In the genomic region with DNA sequence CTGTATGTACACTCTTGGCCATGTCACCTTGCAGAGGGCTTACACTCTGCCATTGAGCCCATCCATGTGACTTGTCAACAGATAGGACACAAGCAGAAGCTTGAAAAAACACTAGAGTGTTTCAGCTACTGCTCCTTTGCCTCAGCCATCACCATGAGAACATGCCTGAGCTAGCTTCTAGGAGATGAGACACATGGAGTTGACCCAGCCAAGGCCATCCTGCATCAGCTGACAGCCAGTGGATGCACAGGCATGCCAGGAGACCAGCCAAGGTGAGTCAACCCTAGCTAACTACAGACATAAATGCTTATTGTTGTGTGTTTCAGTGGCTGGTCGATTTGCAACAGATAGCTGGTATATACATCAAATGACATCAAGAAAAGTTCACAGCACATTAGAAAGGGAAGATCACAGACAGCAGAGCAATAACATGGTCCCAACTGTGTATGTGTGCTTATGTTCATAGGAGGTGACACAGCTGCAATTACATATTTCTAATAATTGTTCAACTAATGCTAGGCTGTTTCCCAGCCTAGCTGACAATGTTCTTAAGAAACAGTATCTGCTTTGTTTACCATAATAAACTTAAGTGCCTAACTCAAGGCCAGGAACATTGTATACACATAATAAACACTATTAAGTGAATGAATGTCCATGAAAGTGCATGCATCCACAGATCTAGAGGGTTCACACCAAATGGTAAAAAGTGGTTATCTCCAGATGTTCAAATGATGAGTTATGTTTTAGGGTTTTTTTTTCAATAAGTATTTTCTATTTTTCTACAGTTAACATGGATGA, we compare ENCODE assay signal across 13 cellular contexts.
A peak's percentile ranks its signal among the peaks of the same experiment; 100 is the strongest.
DNase-seq lines count a peak whose midpoint lies in the region; ATAC-seq and TF ChIP-seq lines count a peak whose summit lies in the region.
"Had no signal": no experiment of that assay in that cellular context is flagged by ENCODE, and none has a peak within 500 bp of the region (broad histone marks: within the 10 kb centered on the region; RNA-seq: fewer than 3 reads in every experiment).

No MANE protein-coding gene starts in this region.

- H3K4me3 ChIP-seq in sigmoid colon = no peak overlapping the region
- H3K4me3 ChIP-seq: BLaER1 treated with 17β-estradiol and CSF1 and Interleukin-3, amounts not matched to agents 10 nM and 100 nM had no signal

- H2BK12ac ChIP-seq in H9 (ENCODE audit: insufficient read length, low read depth, low read length) = no peak overlapping the region

- H3K27me3 Mint-ChIP-seq in H9 (ENCODE audit: low read depth) = no peaks in the 10 kb centered on the region; the same call in none of the 2 replicates

- no peak overlapping the region for H2AK5ac ChIP-seq in H9 (ENCODE audit: insufficient read length, low read length)

- no peak for TF ChIP-seq POLR2A in sigmoid colon (IDR thresholded peaks at IDR 0.05)

- H3K18ac ChIP-seq in H9 (ENCODE audit: insufficient read length, low read depth, low read length) = no peak overlapping the region

- TF ChIP-seq EP300 in sigmoid colon (IDR thresholded peaks at IDR 0.05) = peak in 1 of 4 donors; percentile 14

- H2BK20ac ChIP-seq in H9 (ENCODE audit: low read depth, low read length, poor library complexity, severe bottlenecking) = no peak overlapping the region

- no peaks in the 10 kb centered on the region for H3K23me2 ChIP-seq in H9 (ENCODE audit: insufficient read length, low read depth, low read length, poor library complexity, severe bottlenecking)

- H3K4ac ChIP-seq in H9 (ENCODE audit: low read depth, low read length) = no peak overlapping the region

- no peak overlapping the region for H3K27ac Mint-ChIP-seq in H9

- no peak overlapping the region for H2BK120ac ChIP-seq in H9 (ENCODE audit: low read depth, low read length, poor library complexity, severe bottlenecking)

- H4K8ac ChIP-seq in H9 (replicated peaks; ENCODE audit: insufficient read length, low read depth, low read length) = no peak overlapping the region

- no peaks in the 10 kb centered on the region for H3K79me2 ChIP-seq in H9 (ENCODE audit: insufficient read depth, low read length)

- no peak overlapping the region; the same call in 1 of the 2 replicates for H3K14ac ChIP-seq in H9 (ENCODE audit: insufficient read depth, low read length)

- intact Hi-C loops in sigmoid colon (cut with DNase I) = no loop called here

- H3K79me1 ChIP-seq in H9 (ENCODE audit: insufficient read depth, low read depth, low read length, poor library complexity, severe bottlenecking) = no peaks in the 10 kb centered on the region

- no peak overlapping the region for H2AFZ ChIP-seq in H9 (ENCODE audit: low read length)

- H3K4me1 ChIP-seq in H9 (ENCODE audit: insufficient read depth, low read length) (no peaks in the 10 kb centered on the region), sigmoid colon (peaks cover 0 to 84% (median 55%) of the 10 kb centered on the region in 4 donors)
- H3K4me1 ChIP-seq: BLaER1 treated with 17β-estradiol and CSF1 and Interleukin-3, amounts not matched to agents 10 nM and 100 nM had no signal

- peak overlapping the region; percentile 70 for H3K23ac ChIP-seq in H9 (ENCODE audit: insufficient read length, low read depth, low read length)

- no peak overlapping the region for H3K56ac ChIP-seq in H9 (ENCODE audit: insufficient read length, low read depth, low read length)

- H3K27me3 ChIP-seq in H9 (ENCODE audit: insufficient read depth, low read length) (no peaks in the 10 kb centered on the region), sigmoid colon (no peaks in the 10 kb centered on the region)
- H3K27me3 ChIP-seq: BLaER1 treated with 17β-estradiol and CSF1 and Interleukin-3, amounts not matched to agents 10 nM and 100 nM had no signal

- H3K4me2 ChIP-seq in H9 (ENCODE audit: insufficient read depth, insufficient read length, low read length) = no peak overlapping the region
- H3K4me2 ChIP-seq: BLaER1 treated with 17β-estradiol and CSF1 and Interleukin-3, amounts not matched to agents 10 nM and 100 nM had no signal

- no peaks in the 10 kb centered on the region for H3K4me1 Mint-ChIP-seq in H9

- no peaks in the 10 kb centered on the region for H4K20me1 ChIP-seq in H9 (ENCODE audit: control insufficient read depth, insufficient read depth, insufficient read length)
- H4K20me1 ChIP-seq: BLaER1 treated with 17β-estradiol and CSF1 and Interleukin-3, amounts not matched to agents 10 nM and 100 nM had no signal

- H3K36me3 ChIP-seq in sigmoid colon = no peaks in the 10 kb centered on the region
- H3K36me3 ChIP-seq: BLaER1 treated with 17β-estradiol and CSF1 and Interleukin-3, amounts not matched to agents 10 nM and 100 nM had no signal

- no peaks in the 10 kb centered on the region for H3K36me3 Mint-ChIP-seq in H9 (ENCODE audit: insufficient read depth in 1 of 3, low read depth in 3 of 3)

- WGBS in H9 (ENCODE audit: extremely low coverage, insufficient read length, low lambda C conversion rate) = no CpG with 5 or more reads among the region's 1 CpG
- 45 to 85% methylated on average over 1 of the region's 1 CpG for WGBS in sigmoid colon, 2 donors

- no peak overlapping the region for H2BK15ac ChIP-seq in H9 (ENCODE audit: low read depth, low read length)

- H3K4me3 Mint-ChIP-seq in H9 = no peak overlapping the region

- TF ChIP-seq CTCF in H9 (conservative IDR thresholded peaks at IDR 0.05) (no peak), sigmoid colon (IDR thresholded peaks at IDR 0.05) (no peak)

- no peaks in the 10 kb centered on the region; a peak in 1 of 5 replicates for H3K9me3 Mint-ChIP-seq in H9

- DNase-seq in H9 (no peak), RPMI7951 (ENCODE audit: low read depth) (peak; percentile 15), sigmoid colon (no peak), DMS153 treated with DMSO at 0.1 percent for 48 hours (lab: John Stamatoyannopoulos, UW; ENCODE audit: unreplicated experiment) (no peak)
- no peak for DNase-seq in stimulated activated CD4-positive, alpha-beta T cell treated with anti-CD3 and anti-CD28 coated beads, Interleukin-1b, Interleukin-23, amount 100 ng/mL, for 48 hours
- DNase-seq: DMS 273 treated with DMSO at 0.1 percent for 48 hours, GOT3, NCI-H1417 treated with DMSO at 0.1 percent for 48 hours, NCI-H2029, NCI-H524 had no signal

- H4K5ac ChIP-seq in H9 (ENCODE audit: insufficient read length, low read depth, low read length) = no peak overlapping the region

- H3K9ac ChIP-seq in H9 (ENCODE audit: extremely low read depth, insufficient read length, low read length) = no peak overlapping the region
- H3K9ac ChIP-seq: BLaER1 treated with 17β-estradiol and CSF1 and Interleukin-3, amounts not matched to agents 10 nM and 100 nM had no signal

- ATAC-seq in esophagus mucosa (peak; percentile 56), GM21825 (IDR thresholded peaks at IDR 0.05; ENCODE audit: unreplicated experiment) (no peak)

- no peak overlapping the region for H3T11ph ChIP-seq in H9 (ENCODE audit: low read length)

- H2BK5ac ChIP-seq in H9 (ENCODE audit: insufficient read length, low read length) = no peak overlapping the region

- no peak overlapping the region for H4K91ac ChIP-seq in H9 (ENCODE audit: insufficient read length, low read depth, low read length)

- H3K9me3 ChIP-seq in H9 (ENCODE audit: control insufficient read depth, low read depth, low read length) (no peaks in the 10 kb centered on the region), sigmoid colon (no peaks in the 10 kb centered on the region)
- H3K9me3 ChIP-seq: BLaER1 treated with 17β-estradiol and CSF1 and Interleukin-3, amounts not matched to agents 10 nM and 100 nM had no signal

- H3K27ac ChIP-seq in H9 (ENCODE audit: insufficient read length, low read depth, low read length) (no peak overlapping the region), sigmoid colon (peak overlapping the region in 3 of 4 donors; percentile 32 to 73 (median 71))
- H3K27ac ChIP-seq: BLaER1 treated with 17β-estradiol and CSF1 and Interleukin-3, amounts not matched to agents 10 nM and 100 nM had no signal
